ENCODE assay signal across 21 cellular contexts in genomic region chr18:55433688-55434087, GRCh38.
DNase-seq lines count a peak whose midpoint lies in the region; ATAC-seq and TF ChIP-seq lines count a peak whose summit lies in the region.
"Had no signal": no experiment of that assay in that cellular context is flagged by ENCODE, and none has a peak within 500 bp of the region (broad histone marks: within the 10 kb centered on the region; RNA-seq: fewer than 3 reads in every experiment).

No MANE protein-coding gene starts in this region.

- DNase-seq in SK-N-MC (ENCODE audit: low read depth, low spot score): no peak
- no peak for DNase-seq in activated CD4-positive, alpha-beta T cell treated with anti-CD3 and anti-CD28 coated beads for 1 hour
- DNase-seq: activated CD4-positive, alpha-beta T cell treated with anti-CD3 and anti-CD28 coated beads, Interleukin-2, amount 50 U/mL, for 1 hour; aorta; effector CD4-positive, alpha-beta T cell; foreskin keratinocyte; NCI-H1105; NCI-H748 treated with DMSO at 0.1 percent for 48 hours; PC-3; SIG-M5; stimulated activated CD4-positive, alpha-beta T cell treated with anti-CD3 and anti-CD28 coated beads, Interleukin-1b, Interleukin-23, amount 100 ng/mL, for 48 hours; stimulated activated naive CD4-positive, alpha-beta T cell; testis had no signal

- H3K9me3 ChIP-seq in BLaER1: peaks cover 35% of the 10 kb centered on the region
- no peaks in the 10 kb centered on the region for H3K9me3 ChIP-seq in DOHH2 (ENCODE audit: control insufficient read depth, insufficient read depth, low read length)
- H3K9me3 ChIP-seq in SK-N-MC (ENCODE audit: low read depth, low read length): no peaks in the 10 kb centered on the region
- no peaks in the 10 kb centered on the region for H3K9me3 ChIP-seq in mesodermal cell (ENCODE audit: control insufficient read depth, low read length)
- H3K9me3 ChIP-seq: prostate gland, testis had no signal

- peaks cover 56% of the 10 kb centered on the region for H3K4me1 ChIP-seq in BLaER1
- H3K4me1 ChIP-seq in DOHH2 (ENCODE audit: control insufficient read depth, low read length): peaks cover 100% of the 10 kb centered on the region
- peaks cover 17% of the 10 kb centered on the region for H3K4me1 ChIP-seq in mesodermal cell (ENCODE audit: control insufficient read depth, insufficient read depth, low read length, poor library complexity, severe bottlenecking)
- H3K4me1 ChIP-seq: foreskin keratinocyte, prostate gland had no signal

- H3K27ac ChIP-seq in BLaER1: peak overlapping the region; percentile 47; the same call in 1 of the 2 replicates
- peak overlapping the region; percentile 99 for H3K27ac ChIP-seq in DOHH2 (ENCODE audit: low read depth, low read length)
- H3K27ac ChIP-seq in SK-N-MC: peak overlapping the region; percentile 19; the same call in 1 of the 2 replicates
- H3K27ac ChIP-seq in mesodermal cell (ENCODE audit: low read depth, low read length, severe bottlenecking): peak overlapping the region; percentile 38
- H3K27ac ChIP-seq: foreskin keratinocyte, hepatocyte, prostate gland, testis had no signal

- H3K79me2 ChIP-seq in DOHH2 (ENCODE audit: control insufficient read depth, low read length): peaks cover 80% of the 10 kb centered on the region

- no peak overlapping the region for H3K4me3 ChIP-seq in BLaER1
- H3K4me3 ChIP-seq in DOHH2 (ENCODE audit: low read length): peak overlapping the region; percentile 67
- no peak overlapping the region for H3K4me3 ChIP-seq in SK-N-MC
- no peak overlapping the region for H3K4me3 ChIP-seq in mesodermal cell (ENCODE audit: extremely low read depth, insufficient read depth, low read length, poor library complexity, severe bottlenecking)
- H3K4me3 ChIP-seq: hepatocyte, prostate gland, testis had no signal

- TF ChIP-seq CTCF in DOHH2 (IDR thresholded peaks at IDR 0.05; ENCODE audit: low read depth, low read length, poor library complexity, severe bottlenecking): no peak

- peaks cover 23% of the 10 kb centered on the region for H3F3A ChIP-seq in DOHH2 (ENCODE audit: control insufficient read depth, insufficient read depth)

- ATAC-seq in HG02884 (IDR thresholded peaks at IDR 0.05; ENCODE audit: unreplicated experiment): no peak
- no peak for ATAC-seq in HG02610 (IDR thresholded peaks at IDR 0.05; ENCODE audit: unreplicated experiment)
- ATAC-seq: activated naive CD4-positive, alpha-beta T cell treated with anti-CD3 and anti-CD28 coated beads, Interleukin-2, amount 50 U/mL, for 72 hours; foreskin keratinocyte; PC-3 had no signal

- H3K27me3 ChIP-seq in BLaER1: no peaks in the 10 kb centered on the region
- H3K27me3 ChIP-seq in DOHH2 (ENCODE audit: control insufficient read depth, low read length): no peaks in the 10 kb centered on the region
- H3K27me3 ChIP-seq: foreskin keratinocyte, hepatocyte, testis had no signal

- H3K9ac ChIP-seq in BLaER1 (no peak overlapping the region), SK-N-MC (ENCODE audit: insufficient read length) (no peak overlapping the region)

- H3K36me3 ChIP-seq in BLaER1: peaks cover 49% of the 10 kb centered on the region
- peaks cover 19% of the 10 kb centered on the region for H3K36me3 ChIP-seq in DOHH2 (ENCODE audit: control insufficient read depth, low read length)
- no peaks in the 10 kb centered on the region for H3K36me3 ChIP-seq in SK-N-MC (ENCODE audit: insufficient read depth, low read length)
- peaks cover 12% of the 10 kb centered on the region for H3K36me3 ChIP-seq in mesodermal cell (ENCODE audit: control insufficient read depth, insufficient read depth, low read length)
- H3K36me3 ChIP-seq: prostate gland had no signal

- WGBS in mesodermal cell (ENCODE audit: insufficient coverage in 2 of 2), 2 experiments: 87 to 94% methylated on average over 5 of the region's 5 CpGs

- peak overlapping the region; percentile 20; the same call in 1 of the 2 replicates for H3K4me2 ChIP-seq in BLaER1
- peak overlapping the region; percentile 90 for H3K4me2 ChIP-seq in DOHH2 (ENCODE audit: low read length)
- H3K4me2 ChIP-seq: hepatocyte had no signal

- no peaks in the 10 kb centered on the region for H3K9me2 ChIP-seq in DOHH2 (replicated peaks; ENCODE audit: control insufficient read depth, low read length)

- H4K20me1 ChIP-seq in BLaER1: peaks cover 31% of the 10 kb centered on the region
- H4K20me1 ChIP-seq in DOHH2 (ENCODE audit: control insufficient read depth, insufficient read depth, low read depth, low read length): no peaks in the 10 kb centered on the region

Comparison
In these comparisons a context has a peak if more than half of its experiments do, and no peak if none do; other contexts are left out.
1. H3K27ac ChIP-seq: peak in every context shown above with its lines; median percentile 99 in DOHH2; 47 in BLaER1; 38 in mesodermal cell; 19 in SK-N-MC.